ENCODE assay signal across 1 cellular context in the genomic region with DNA sequence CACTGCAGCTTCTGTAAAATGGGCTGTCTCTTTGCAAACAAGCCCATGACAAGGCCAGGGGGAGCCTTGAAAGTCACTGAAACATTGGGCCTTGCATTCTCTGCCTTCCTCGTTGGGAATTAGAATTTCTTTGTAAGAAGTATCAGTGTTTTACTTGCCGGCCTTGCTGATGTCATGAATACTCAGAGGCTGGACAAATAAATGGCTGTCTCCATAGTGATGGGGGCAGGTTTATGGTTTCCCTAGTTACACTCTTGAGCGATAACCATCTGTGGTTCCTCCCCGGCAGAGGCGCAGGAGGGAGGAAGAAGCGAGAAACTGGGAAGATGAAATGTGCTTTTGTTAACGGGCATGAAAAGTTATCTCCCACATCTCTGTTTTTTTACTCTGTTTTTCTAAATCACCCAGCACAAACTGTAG.
A peak's percentile ranks its signal among the peaks of the same experiment; 100 is the strongest.
TF ChIP-seq lines count a peak whose summit lies in the region.

No MANE protein-coding gene starts in this region.

TF ChIP-seq in HEK293, 187 proteins besides CTCF, POLR2A, EP300 and RAD21 (continued from another document):
- TF ChIP-seq, protein P1, sequence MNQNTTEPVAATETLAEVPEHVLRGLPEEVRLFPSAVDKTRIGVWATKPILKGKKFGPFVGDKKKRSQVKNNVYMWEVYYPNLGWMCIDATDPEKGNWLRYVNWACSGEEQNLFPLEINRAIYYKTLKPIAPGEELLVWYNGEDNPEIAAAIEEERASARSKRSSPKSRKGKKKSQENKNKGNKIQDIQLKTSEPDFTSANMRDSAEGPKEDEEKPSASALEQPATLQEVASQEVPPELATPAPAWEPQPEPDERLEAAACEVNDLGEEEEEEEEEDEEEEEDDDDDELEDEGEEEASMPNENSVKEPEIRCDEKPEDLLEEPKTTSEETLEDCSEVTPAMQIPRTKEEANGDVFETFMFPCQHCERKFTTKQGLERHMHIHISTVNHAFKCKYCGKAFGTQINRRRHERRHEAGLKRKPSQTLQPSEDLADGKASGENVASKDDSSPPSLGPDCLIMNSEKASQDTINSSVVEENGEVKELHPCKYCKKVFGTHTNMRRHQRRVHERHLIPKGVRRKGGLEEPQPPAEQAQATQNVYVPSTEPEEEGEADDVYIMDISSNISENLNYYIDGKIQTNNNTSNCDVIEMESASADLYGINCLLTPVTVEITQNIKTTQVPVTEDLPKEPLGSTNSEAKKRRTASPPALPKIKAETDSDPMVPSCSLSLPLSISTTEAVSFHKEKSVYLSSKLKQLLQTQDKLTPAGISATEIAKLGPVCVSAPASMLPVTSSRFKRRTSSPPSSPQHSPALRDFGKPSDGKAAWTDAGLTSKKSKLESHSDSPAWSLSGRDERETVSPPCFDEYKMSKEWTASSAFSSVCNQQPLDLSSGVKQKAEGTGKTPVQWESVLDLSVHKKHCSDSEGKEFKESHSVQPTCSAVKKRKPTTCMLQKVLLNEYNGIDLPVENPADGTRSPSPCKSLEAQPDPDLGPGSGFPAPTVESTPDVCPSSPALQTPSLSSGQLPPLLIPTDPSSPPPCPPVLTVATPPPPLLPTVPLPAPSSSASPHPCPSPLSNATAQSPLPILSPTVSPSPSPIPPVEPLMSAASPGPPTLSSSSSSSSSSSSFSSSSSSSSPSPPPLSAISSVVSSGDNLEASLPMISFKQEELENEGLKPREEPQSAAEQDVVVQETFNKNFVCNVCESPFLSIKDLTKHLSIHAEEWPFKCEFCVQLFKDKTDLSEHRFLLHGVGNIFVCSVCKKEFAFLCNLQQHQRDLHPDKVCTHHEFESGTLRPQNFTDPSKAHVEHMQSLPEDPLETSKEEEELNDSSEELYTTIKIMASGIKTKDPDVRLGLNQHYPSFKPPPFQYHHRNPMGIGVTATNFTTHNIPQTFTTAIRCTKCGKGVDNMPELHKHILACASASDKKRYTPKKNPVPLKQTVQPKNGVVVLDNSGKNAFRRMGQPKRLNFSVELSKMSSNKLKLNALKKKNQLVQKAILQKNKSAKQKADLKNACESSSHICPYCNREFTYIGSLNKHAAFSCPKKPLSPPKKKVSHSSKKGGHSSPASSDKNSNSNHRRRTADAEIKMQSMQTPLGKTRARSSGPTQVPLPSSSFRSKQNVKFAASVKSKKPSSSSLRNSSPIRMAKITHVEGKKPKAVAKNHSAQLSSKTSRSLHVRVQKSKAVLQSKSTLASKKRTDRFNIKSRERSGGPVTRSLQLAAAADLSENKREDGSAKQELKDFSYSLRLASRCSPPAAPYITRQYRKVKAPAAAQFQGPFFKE (tag by site-specific recombination; IDR thresholded peaks at IDR 0.05; ENCODE audit: borderline replicate concordance), result no peak
- TF ChIP-seq TRIM28 (IDR thresholded peaks at IDR 0.05; ENCODE audit: borderline replicate concordance, low read length) (0 out of 2 replicates have a peak, but pooled peaks have one; percentile 31), SCRT2 (tag by site-specific recombination; IDR thresholded peaks at IDR 0.05) (no peak), MZF1 (tag by site-specific recombination; IDR thresholded peaks at IDR 0.05; ENCODE audit: borderline replicate concordance) (no peak), ZNF791 (tag by site-specific recombination; IDR thresholded peaks at IDR 0.05) (no peak), ZNF214 (tag by site-specific recombination; IDR thresholded peaks at IDR 0.05; ENCODE audit: borderline replicate concordance) (no peak), ZNF10 (tag by site-specific recombination; IDR thresholded peaks at IDR 0.05) (no peak), ZSCAN16 (tag by site-specific recombination; IDR thresholded peaks at IDR 0.05) (no peak), ZNF266 (tag by site-specific recombination; IDR thresholded peaks at IDR 0.05; ENCODE audit: low read depth) (no peak), KLF7 (tag by site-specific recombination; IDR thresholded peaks at IDR 0.05; ENCODE audit: borderline replicate concordance) (no peak), OSR2 (tag by site-specific recombination; IDR thresholded peaks at IDR 0.05) (peak; percentile 19; the same call in 1 of the 2 replicates), ZNF354C (tag by site-specific recombination; IDR thresholded peaks at IDR 0.05; ENCODE audit: borderline replicate concordance, low read depth) (no peak), SETDB1 (IDR thresholded peaks at IDR 0.05; ENCODE audit: insufficient read length, low read length) (no peak), ZBTB21 (tag by site-specific recombination; IDR thresholded peaks at IDR 0.05) (peak; percentile 42; the same call in 1 of the 2 replicates), GFI1B (tag by site-specific recombination; IDR thresholded peaks at IDR 0.05) (no peak), ZNF654 (tag by site-specific recombination; IDR thresholded peaks at IDR 0.05; ENCODE audit: low read depth) (no peak), ZFP69B (tag by site-specific recombination; IDR thresholded peaks at IDR 0.05) (no peak), ZNF747 (tag by site-specific recombination; IDR thresholded peaks at IDR 0.05) (no peak), KLF8 (tag by site-specific recombination; IDR thresholded peaks at IDR 0.05) (no peak), ZNF600 (tag by site-specific recombination; IDR thresholded peaks at IDR 0.05) (no peak)
- TF ChIP-seq, protein P2, sequence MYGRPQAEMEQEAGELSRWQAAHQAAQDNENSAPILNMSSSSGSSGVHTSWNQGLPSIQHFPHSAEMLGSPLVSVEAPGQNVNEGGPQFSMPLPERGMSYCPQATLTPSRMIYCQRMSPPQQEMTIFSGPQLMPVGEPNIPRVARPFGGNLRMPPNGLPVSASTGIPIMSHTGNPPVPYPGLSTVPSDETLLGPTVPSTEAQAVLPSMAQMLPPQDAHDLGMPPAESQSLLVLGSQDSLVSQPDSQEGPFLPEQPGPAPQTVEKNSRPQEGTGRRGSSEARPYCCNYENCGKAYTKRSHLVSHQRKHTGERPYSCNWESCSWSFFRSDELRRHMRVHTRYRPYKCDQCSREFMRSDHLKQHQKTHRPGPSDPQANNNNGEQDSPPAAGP (tag by site-specific recombination; IDR thresholded peaks at IDR 0.05), result no peak
- TF ChIP-seq, protein P3, sequence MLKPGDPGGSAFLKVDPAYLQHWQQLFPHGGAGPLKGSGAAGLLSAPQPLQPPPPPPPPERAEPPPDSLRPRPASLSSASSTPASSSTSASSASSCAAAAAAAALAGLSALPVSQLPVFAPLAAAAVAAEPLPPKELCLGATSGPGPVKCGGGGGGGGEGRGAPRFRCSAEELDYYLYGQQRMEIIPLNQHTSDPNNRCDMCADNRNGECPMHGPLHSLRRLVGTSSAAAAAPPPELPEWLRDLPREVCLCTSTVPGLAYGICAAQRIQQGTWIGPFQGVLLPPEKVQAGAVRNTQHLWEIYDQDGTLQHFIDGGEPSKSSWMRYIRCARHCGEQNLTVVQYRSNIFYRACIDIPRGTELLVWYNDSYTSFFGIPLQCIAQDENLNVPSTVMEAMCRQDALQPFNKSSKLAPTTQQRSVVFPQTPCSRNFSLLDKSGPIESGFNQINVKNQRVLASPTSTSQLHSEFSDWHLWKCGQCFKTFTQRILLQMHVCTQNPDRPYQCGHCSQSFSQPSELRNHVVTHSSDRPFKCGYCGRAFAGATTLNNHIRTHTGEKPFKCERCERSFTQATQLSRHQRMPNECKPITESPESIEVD (tag by site-specific recombination; IDR thresholded peaks at IDR 0.05), result peak; percentile 74
- TF ChIP-seq, protein P4, sequence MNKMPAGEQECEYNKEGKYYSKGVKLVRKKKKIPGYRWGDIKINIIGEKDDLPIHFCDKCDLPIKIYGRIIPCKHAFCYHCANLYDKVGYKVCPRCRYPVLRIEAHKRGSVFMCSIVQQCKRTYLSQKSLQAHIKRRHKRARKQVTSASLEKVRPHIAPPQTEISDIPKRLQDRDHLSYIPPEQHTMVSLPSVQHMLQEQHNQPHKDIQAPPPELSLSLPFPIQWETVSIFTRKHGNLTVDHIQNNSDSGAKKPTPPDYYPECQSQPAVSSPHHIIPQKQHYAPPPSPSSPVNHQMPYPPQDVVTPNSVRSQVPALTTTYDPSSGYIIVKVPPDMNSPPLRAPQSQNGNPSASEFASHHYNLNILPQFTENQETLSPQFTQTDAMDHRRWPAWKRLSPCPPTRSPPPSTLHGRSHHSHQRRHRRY (tag by site-specific recombination; IDR thresholded peaks at IDR 0.05), result no peak
